Comparison of ENCODE assay signal across 22 cellular contexts in genomic region chr1:24984300-24984699, GRCh38. TPM values are rescaled to one million over a fixed set of nuclear protein-coding genes. Genes with fewer than 3 reads are reported as not detected.
DNase-seq lines count a peak whose midpoint lies in the region; ATAC-seq and TF ChIP-seq lines count a peak whose summit lies in the region.
"Had no signal": no experiment of that assay in that cellular context is flagged by ENCODE, and none has a peak within 500 bp of the region (broad histone marks: within the 10 kb centered on the region; RNA-seq: fewer than 3 reads in every experiment).

No MANE protein-coding gene starts in this region.

- no peaks in the 10 kb centered on the region for H3K9me3 ChIP-seq in CD8-positive, alpha-beta memory T cell (ENCODE audit: low read length)
- peaks cover 0 to 2% (median 0%) of the 10 kb centered on the region in 4 donors for H3K9me3 ChIP-seq in sigmoid colon
- H3K9me3 ChIP-seq: BE2C, suprapubic skin had no signal

- H3K36me3 Mint-ChIP-seq in activated CD4-positive, alpha-beta T cell treated with anti-CD3 and anti-CD28 coated beads, Interleukin-2, amount 10 ng/mL, durations not matched to agents 7 days and 5 days (ENCODE audit: low read depth): no peaks in the 10 kb centered on the region
- peaks cover 0 to 2% (median 0%) of the 10 kb centered on the region in 3 donors for H3K36me3 Mint-ChIP-seq in CD8-positive, alpha-beta memory T cell
- peaks cover 13% of the 10 kb centered on the region for H3K36me3 Mint-ChIP-seq in activated naive CD8-positive, alpha-beta T cell treated with anti-CD3 and anti-CD28 coated beads, Interleukin-2, amount 50 U/mL, for 24 hours (ENCODE audit: low read depth)
- H3K36me3 Mint-ChIP-seq in naive thymus-derived CD8-positive, alpha-beta T cell: no peaks in the 10 kb centered on the region

- peaks cover 98% of the 10 kb centered on the region for H3K4me1 Mint-ChIP-seq in activated CD4-positive, alpha-beta T cell treated with anti-CD3 and anti-CD28 coated beads, Interleukin-2, amount 10 ng/mL, durations not matched to agents 7 days and 5 days
- H3K4me1 Mint-ChIP-seq in CD8-positive, alpha-beta memory T cell: peaks cover 86 to 98% (median 94%) of the 10 kb centered on the region in 3 donors
- peaks cover 100% of the 10 kb centered on the region for H3K4me1 Mint-ChIP-seq in activated naive CD8-positive, alpha-beta T cell treated with anti-CD3 and anti-CD28 coated beads, Interleukin-2, amount 50 U/mL, for 24 hours
- peaks cover 69 to 100% (median 97%) of the 10 kb centered on the region in 4 donors for H3K4me1 Mint-ChIP-seq in naive thymus-derived CD8-positive, alpha-beta T cell

- CTCF ChIA-PET in activated CD4-positive, alpha-beta T cell treated with anti-CD3 and anti-CD28 coated beads, Interleukin-2, amount 10 ng/mL, durations not matched to agents 7 days and 5 days (lab: Charles Lee): interaction anchor here (1.8 to 4.0 kb wide), 2 partner anchors 11 to 17 kb away, joined by 4 to 22 read pairs; no protein-coding TSS in a partner anchor
- CTCF ChIA-PET in CD8-positive, alpha-beta memory T cell (lab: Charles Lee): interaction anchor here (0.8 to 3.0 kb wide), 5 partner anchors 13 to 53 kb away, joined by 3 to 11 read pairs (median 5); no protein-coding TSS in a partner anchor

- peak overlapping the region; percentile 43 for H3K4me3 ChIP-seq in CD8-positive, alpha-beta memory T cell (ENCODE audit: low read length)
- H3K4me3 ChIP-seq in sigmoid colon: no peak overlapping the region
- H3K4me3 ChIP-seq: dorsolateral prefrontal cortex, suprapubic skin had no signal

- no peak for ATAC-seq in activated naive CD8-positive, alpha-beta T cell treated with anti-CD3 and anti-CD28 coated beads, Interleukin-2, amount 50 U/mL, for 24 hours
- no peak for ATAC-seq in naive thymus-derived CD8-positive, alpha-beta T cell
- ATAC-seq in HG03280 (IDR thresholded peaks at IDR 0.05; ENCODE audit: unreplicated experiment): no peak

- no peaks in the 10 kb centered on the region for H3K27me3 Mint-ChIP-seq in activated CD4-positive, alpha-beta T cell treated with anti-CD3 and anti-CD28 coated beads, Interleukin-2, amount 10 ng/mL, durations not matched to agents 7 days and 5 days
- H3K27me3 Mint-ChIP-seq in CD8-positive, alpha-beta memory T cell: no peaks in the 10 kb centered on the region
- no peaks in the 10 kb centered on the region for H3K27me3 Mint-ChIP-seq in activated naive CD8-positive, alpha-beta T cell treated with anti-CD3 and anti-CD28 coated beads, Interleukin-2, amount 50 U/mL, for 24 hours
- no peaks in the 10 kb centered on the region for H3K27me3 Mint-ChIP-seq in naive thymus-derived CD8-positive, alpha-beta T cell

- no peak for DNase-seq in activated CD4-positive, alpha-beta T cell treated with anti-CD3 and anti-CD28 coated beads, Interleukin-2, amount 10 ng/mL, durations not matched to agents 7 days and 5 days
- no peak for DNase-seq in activated CD4-positive, alpha-beta T cell treated with anti-CD3 and anti-CD28 coated beads, Interleukin-2, amount 50 U/mL, for 1 hour
- DNase-seq in CD8-positive, alpha-beta memory T cell: no peak
- no peak for DNase-seq in activated naive CD8-positive, alpha-beta T cell treated with anti-CD3 and anti-CD28 coated beads, Interleukin-2, amount 50 U/mL, for 24 hours
- no peak for DNase-seq in naive thymus-derived CD8-positive, alpha-beta T cell
- DNase-seq in DMS79 treated with DMSO at 0.1 percent for 48 hours (lab: John Stamatoyannopoulos, UW): no peak
- no peak for DNase-seq in sigmoid colon
- DNase-seq: activated naive CD4-positive, alpha-beta T cell treated with Interleukin-2 at 50 U/mL for 16 hours; activated T-cell treated with anti-CD3 and anti-CD28 coated beads, Interleukin-2, amount 50 U/mL, for 1 hour; BE2C; Calu3; dorsolateral prefrontal cortex; H7; NCI-H1092; NCI-H2029; NCI-H2227 treated with DMSO at 0.1 percent for 48 hours; NCI-H69; occipital lobe; RPMI8226 had no signal

- H3K36me3 ChIP-seq in CD8-positive, alpha-beta memory T cell (ENCODE audit: insufficient read depth, low read length): no peaks in the 10 kb centered on the region
- no peaks in the 10 kb centered on the region for H3K36me3 ChIP-seq in sigmoid colon
- H3K36me3 ChIP-seq: BE2C, suprapubic skin had no signal

- no peak for TF ChIP-seq CTCF in sigmoid colon (IDR thresholded peaks at IDR 0.05)

- intact Hi-C loops in sigmoid colon (cut with DNase I): no loop called here

- H3K27me3 ChIP-seq in CD8-positive, alpha-beta memory T cell (ENCODE audit: insufficient read depth, low read length, poor library complexity, severe bottlenecking): no peaks in the 10 kb centered on the region
- no peaks in the 10 kb centered on the region for H3K27me3 ChIP-seq in sigmoid colon
- H3K27me3 ChIP-seq: BE2C, suprapubic skin had no signal

- POLR2A ChIA-PET in activated CD4-positive, alpha-beta T cell treated with anti-CD3 and anti-CD28 coated beads, Interleukin-2, amount 10 ng/mL, durations not matched to agents 7 days and 5 days (lab: Charles Lee): no interaction called here
- POLR2A ChIA-PET in CD8-positive, alpha-beta memory T cell (lab: Charles Lee): interaction anchor here (1.1 to 2.5 kb wide), 2 partner anchors 19 to 38 kb away, joined by 13 to 17 read pairs; no protein-coding TSS in a partner anchor
- POLR2A ChIA-PET in naive thymus-derived CD8-positive, alpha-beta T cell (lab: Charles Lee): interaction anchor here (0.6 to 10.5 kb wide), 9 partner anchors 8 to 53 kb away, joined by 3 to 135 read pairs (median 15); no protein-coding TSS in a partner anchor

- H3K4me3 Mint-ChIP-seq in activated CD4-positive, alpha-beta T cell treated with anti-CD3 and anti-CD28 coated beads, Interleukin-2, amount 10 ng/mL, durations not matched to agents 7 days and 5 days: no peak overlapping the region
- H3K4me3 Mint-ChIP-seq in CD8-positive, alpha-beta memory T cell: peak overlapping the region in 5 of 7 donors; percentile 54 to 85 (median 81)
- no peak overlapping the region for H3K4me3 Mint-ChIP-seq in activated naive CD8-positive, alpha-beta T cell treated with anti-CD3 and anti-CD28 coated beads, Interleukin-2, amount 50 U/mL, for 24 hours
- H3K4me3 Mint-ChIP-seq in naive thymus-derived CD8-positive, alpha-beta T cell: peak overlapping the region in 7 of 10 donors; percentile 9 to 82 (median 70)

- no peak overlapping the region for H3K27ac ChIP-seq in CD8-positive, alpha-beta memory T cell (ENCODE audit: low read depth, low read length)
- H3K27ac ChIP-seq in sigmoid colon: no peak overlapping the region
- H3K27ac ChIP-seq: dorsolateral prefrontal cortex, suprapubic skin had no signal

- TF ChIP-seq POLR2A in sigmoid colon (IDR thresholded peaks at IDR 0.05): no peak

- peaks cover 90% of the 10 kb centered on the region for H3K4me1 ChIP-seq in CD8-positive, alpha-beta memory T cell (ENCODE audit: insufficient read depth, low read length)
- H3K4me1 ChIP-seq in sigmoid colon: no peaks in the 10 kb centered on the region
- H3K4me1 ChIP-seq: BE2C had no signal

- peaks cover 3% of the 10 kb centered on the region for H3K9me3 Mint-ChIP-seq in activated CD4-positive, alpha-beta T cell treated with anti-CD3 and anti-CD28 coated beads, Interleukin-2, amount 10 ng/mL, durations not matched to agents 7 days and 5 days
- no peaks in the 10 kb centered on the region for H3K9me3 Mint-ChIP-seq in CD8-positive, alpha-beta memory T cell
- H3K9me3 Mint-ChIP-seq in activated naive CD8-positive, alpha-beta T cell treated with anti-CD3 and anti-CD28 coated beads, Interleukin-2, amount 50 U/mL, for 24 hours: peaks cover 3% of the 10 kb centered on the region
- no peaks in the 10 kb centered on the region for H3K9me3 Mint-ChIP-seq in naive thymus-derived CD8-positive, alpha-beta T cell

- TF ChIP-seq EP300 in sigmoid colon (IDR thresholded peaks at IDR 0.05): no peak

- peak overlapping the region; percentile 79 for H3K27ac Mint-ChIP-seq in activated CD4-positive, alpha-beta T cell treated with anti-CD3 and anti-CD28 coated beads, Interleukin-2, amount 10 ng/mL, durations not matched to agents 7 days and 5 days
- peak overlapping the region in 6 of 8 donors; percentile 8 to 98 (median 79) for H3K27ac Mint-ChIP-seq in CD8-positive, alpha-beta memory T cell
- H3K27ac Mint-ChIP-seq in activated naive CD8-positive, alpha-beta T cell treated with anti-CD3 and anti-CD28 coated beads, Interleukin-2, amount 50 U/mL, for 24 hours: peak overlapping the region; percentile 93
- H3K27ac Mint-ChIP-seq in naive thymus-derived CD8-positive, alpha-beta T cell: peak overlapping the region; percentile 4 to 94 (median 74)

- WGBS in sigmoid colon, 2 donors: 63 to 79% methylated on average over 2 of the region's 2 CpGs

RNA-seq across cellular contexts. Expression of gene RUNX3, which starts 54.2 kb away (rescaled TPM):
- total RNA-seq in activated CD4-positive, alpha-beta T cell treated with anti-CD3 and anti-CD28 coated beads, Interleukin-2, amount 10 ng/mL, durations not matched to agents 7 days and 5 days: 100 to 1,000 TPM; 108 to 125 TPM
- 100 to 1,000 TPM; 218 to 241 TPM for total RNA-seq in CD8-positive, alpha-beta memory T cell
- 107 TPM for polyA plus RNA-seq in CD8-positive, alpha-beta memory T cell
- total RNA-seq in naive thymus-derived CD8-positive, alpha-beta T cell: 10 to 100 TPM; 87.1 to 95.3 TPM
- polyA plus RNA-seq in naive thymus-derived CD8-positive, alpha-beta T cell: 10 to 100 TPM; 22.0 to 64.0 (median 54.0) TPM
- 1 to 10 TPM in 1 of 4 donors, under 1 TPM in 2, not detected in 1; 0.36 to 1.2 (median 0.49) TPM for total RNA-seq in sigmoid colon
- 10 to 100 TPM in 1 of 3 donors, 1 to 10 TPM in 2; 1.2 to 18.0 (median 3.7) TPM for polyA plus RNA-seq in sigmoid colon
- total RNA-seq: lung microvascular endothelial cell had no signal

Comparison
In these comparisons a context has a peak if more than half of its experiments do, and no peak if none do; other contexts are left out.
1. H3K4me3 Mint-ChIP-seq: peak in CD8-positive, alpha-beta memory T cell (5 of 7) and naive thymus-derived CD8-positive, alpha-beta T cell (7 of 10); none in activated CD4-positive, alpha-beta T cell treated with anti-CD3 and anti-CD28 coated beads, Interleukin-2, amount 10 ng/mL, durations not matched to agents 7 days and 5 days (single experiment) and activated naive CD8-positive, alpha-beta T cell treated with anti-CD3 and anti-CD28 coated beads, Interleukin-2, amount 50 U/mL, for 24 hours (single experiment).
2. RNA of gene RUNX3, which starts 54.2 kb away (total RNA-seq): 218 to 241 TPM in CD8-positive, alpha-beta memory T cell, 108 to 125 TPM in activated CD4-positive, alpha-beta T cell treated with anti-CD3 and anti-CD28 coated beads, Interleukin-2, amount 10 ng/mL, durations not matched to agents 7 days and 5 days and 87.1 to 95.3 TPM in naive thymus-derived CD8-positive, alpha-beta T cell; 0.36 to 1.2 TPM in sigmoid colon; every median in the first group is over 10 times any median in the second.
3. Peak in every context shown above with its lines, with median percentiles within 50 percentile points of each other: H3K27ac Mint-ChIP-seq.